ENCODE assay signal across 20 cellular contexts in genomic region chr20:54355631-54356280, GRCh38.
DNase-seq lines count a peak whose midpoint lies in the region; ATAC-seq and TF ChIP-seq lines count a peak whose summit lies in the region.
"Had no signal": no experiment of that assay in that cellular context is flagged by ENCODE, and none has a peak within 500 bp of the region (broad histone marks: within the 10 kb centered on the region; RNA-seq: fewer than 3 reads in every experiment).

No MANE protein-coding gene starts in this region.

- H2AK5ac ChIP-seq in trophoblast cell (ENCODE audit: low read length), result no peak overlapping the region

- no peak overlapping the region for H4K8ac ChIP-seq in trophoblast cell (ENCODE audit: low read depth, low read length)

- no peak overlapping the region for H3K4me2 ChIP-seq in trophoblast cell (ENCODE audit: low read length)
- H3K4me2 ChIP-seq: KMS-11 had no signal

- no peaks in the 10 kb centered on the region for H3K36me3 ChIP-seq in RWPE2 (ENCODE audit: low read depth)
- H3K36me3 ChIP-seq in trophoblast cell (ENCODE audit: control insufficient read depth in 1 of 2, insufficient read depth in 2 of 2, low read length in 2 of 2), result no peaks in the 10 kb centered on the region
- H3K36me3 ChIP-seq: gastrocnemius medialis, neutrophil, tibial artery had no signal

- H2BK12ac ChIP-seq in trophoblast cell (ENCODE audit: low read length), result no peak overlapping the region

- H2AFZ ChIP-seq in trophoblast cell (ENCODE audit: insufficient read depth, low read length, poor library complexity), result no peak overlapping the region

- H3K18ac ChIP-seq in trophoblast cell (ENCODE audit: low read length), result no peak overlapping the region

- peak overlapping the region; percentile 40 for H3K9ac ChIP-seq in trophoblast cell (ENCODE audit: low read length)
- H3K9ac ChIP-seq: KMS-11 had no signal

- H3K79me2 ChIP-seq in trophoblast cell (ENCODE audit: control insufficient read depth, insufficient read depth, low read length, poor library complexity), result no peaks in the 10 kb centered on the region

- H3K4me3 ChIP-seq in RWPE2 (ENCODE audit: severe bottlenecking), result no peak overlapping the region
- no peak overlapping the region for H3K4me3 ChIP-seq in trophoblast cell (ENCODE audit: low read depth, low read length)
- H3K4me3 ChIP-seq: gastrocnemius medialis, tibial artery had no signal

- DNase-seq in NCI-H1694 treated with DMSO at 0.1 percent for 48 hours (lab: John Stamatoyannopoulos, UW) (peak; percentile 87), RWPE2 (ENCODE audit: low spot score) (no peak), fibroblast of gingiva (ENCODE audit: low read depth) (peak; percentile 35), trophoblast cell (no peak), hippocampal formation (lab: John Stamatoyannopoulos, UW) (no peak), SW480 (ENCODE audit: low spot score) (no peak)
- DNase-seq: activated B cell treated with CpG ODN at 0.5 μM for 24 hours; activated CD4-positive, alpha-beta memory T cell treated with anti-CD3 and anti-CD28 coated beads for 36 hours; activated effector memory CD4-positive, alpha-beta T cell treated with Interleukin-2 at 50 U/mL for 16 hours; activated naive CD8-positive, alpha-beta T cell treated with anti-CD3 and anti-CD28 coated beads, Interleukin-2, amount 50 U/mL, for 24 hours; CD4-positive, alpha-beta T cell; DMS53; gastrocnemius medialis; NCI-H1048; NCI-H2081 treated with DMSO at 0.1 percent for 48 hours; NCI-H526; tibial artery had no signal

- H4K12ac ChIP-seq in trophoblast cell (ENCODE audit: low read depth, low read length), result no peak overlapping the region

- no peak overlapping the region for H2BK5ac ChIP-seq in trophoblast cell (ENCODE audit: low read depth, low read length, poor library complexity)

- ATAC-seq in RWPE2 (ENCODE audit: low read depth) (peak; percentile 88), GM19324 (IDR thresholded peaks at IDR 0.05; ENCODE audit: low FRiP score, unreplicated experiment) (no peak)
- ATAC-seq: activated naive CD8-positive, alpha-beta T cell treated with anti-CD3 and anti-CD28 coated beads, Interleukin-2, amount 50 U/mL, for 24 hours; gastrocnemius medialis had no signal

- WGBS in trophoblast cell (ENCODE audit: extremely low coverage, insufficient coverage, insufficient read length), result no CpG with 5 or more reads among the region's 7 CpGs

- H3K23ac ChIP-seq in trophoblast cell (ENCODE audit: low read length), result no peak overlapping the region

- H3K4me1 ChIP-seq in RWPE2 (ENCODE audit: insufficient read depth, poor library complexity, severe bottlenecking), result no peaks in the 10 kb centered on the region
- H3K4me1 ChIP-seq in trophoblast cell (ENCODE audit: control insufficient read depth in 1 of 2, insufficient read depth in 2 of 2, low read length in 2 of 2), result no peaks in the 10 kb centered on the region
- H3K4me1 ChIP-seq: gastrocnemius medialis had no signal

- no peak overlapping the region for H2BK120ac ChIP-seq in trophoblast cell (ENCODE audit: insufficient read depth, low read length, poor library complexity)

- H3K27me3 ChIP-seq in RWPE2 (ENCODE audit: insufficient read depth, poor library complexity, severe bottlenecking) (peaks cover 4% of the 10 kb centered on the region), trophoblast cell (ENCODE audit: insufficient read depth, low read length) (no peaks in the 10 kb centered on the region)
- H3K27me3 ChIP-seq: gastrocnemius medialis, neutrophil, tibial artery had no signal

- H3K27ac ChIP-seq in RWPE2 (ENCODE audit: poor library complexity, severe bottlenecking) (no peak overlapping the region), trophoblast cell (ENCODE audit: low read depth, low read length) (no peak overlapping the region)
- H3K27ac ChIP-seq: gastrocnemius medialis, KMS-11, neutrophil, tibial artery had no signal

- TF ChIP-seq CTCF in RWPE2 (IDR thresholded peaks at IDR 0.05; ENCODE audit: poor library complexity, severe bottlenecking), result no peak

- H3K14ac ChIP-seq in trophoblast cell (ENCODE audit: low read length), result no peak overlapping the region

- H3K9me3 ChIP-seq in RWPE2 (ENCODE audit: severe bottlenecking), result no peaks in the 10 kb centered on the region
- H3K9me3 ChIP-seq in trophoblast cell (ENCODE audit: insufficient read depth, low read depth, low read length), result no peaks in the 10 kb centered on the region
- H3K9me3 ChIP-seq: gastrocnemius medialis, neutrophil, tibial artery had no signal

- H4K91ac ChIP-seq in trophoblast cell (ENCODE audit: low read depth, low read length), result no peak overlapping the region

- no peak overlapping the region for H3K4ac ChIP-seq in trophoblast cell (ENCODE audit: low read depth, low read length)

- no peaks in the 10 kb centered on the region for H3K79me1 ChIP-seq in trophoblast cell (ENCODE audit: low read length)

Comparison
In these comparisons a context has a peak if more than half of its experiments do, and no peak if none do; other contexts are left out.
1. DNase-seq: peak in NCI-H1694 treated with DMSO at 0.1 percent for 48 hours (single experiment) and fibroblast of gingiva (single experiment); none in RWPE2 (single experiment), trophoblast cell (0 of 2), hippocampal formation (0 of 2) and SW480 (single experiment).